ENCODE assay signal across 8 cellular contexts in genomic region chr19:19342086-19343015, GRCh38. TPM values are rescaled to one million over a fixed set of nuclear protein-coding genes. Genes with fewer than 3 reads are reported as not detected.
A peak's percentile ranks its signal among the peaks of the same experiment; 100 is the strongest.
DNase-seq lines count a peak whose midpoint lies in the region; ATAC-seq and TF ChIP-seq lines count a peak whose summit lies in the region.

No MANE protein-coding gene starts in this region.

- H3K4me1 ChIP-seq in left ventricle myocardium inferior, result peaks cover 7% of the 10 kb centered on the region
- no peaks in the 10 kb centered on the region for H3K4me1 ChIP-seq in smooth muscle cell (ENCODE audit: low read depth)

- H4K20me1 ChIP-seq in smooth muscle cell (ENCODE audit: low read depth), result no peaks in the 10 kb centered on the region

- H3K4me3 ChIP-seq in WI38 (ENCODE audit: low read depth, low read length) (no peak overlapping the region), left ventricle myocardium inferior (no peak overlapping the region), smooth muscle cell (no peak overlapping the region)

- no peaks in the 10 kb centered on the region for H3F3A ChIP-seq in smooth muscle cell (ENCODE audit: low read depth)

- peak; percentile 16 to 20 for DNase-seq in activated CD4-positive, alpha-beta T cell treated with anti-CD3 and anti-CD28 coated beads, Interleukin-2, amount 50 U/mL, for 48 hours
- no peak for DNase-seq in activated CD4-positive, alpha-beta T cell treated with anti-CD3 and anti-CD28 coated beads, Interleukin-2, amount 50 U/mL, for 4 hours
- DNase-seq in NCI-H2107 (lab: John Stamatoyannopoulos, UW) (peak; percentile 12), left ventricle myocardium inferior (peak; percentile 64), smooth muscle cell (lab: John Stamatoyannopoulos, UW; ENCODE audit: unreplicated experiment) (peak; percentile 8)

- no peak overlapping the region for H3K9ac ChIP-seq in smooth muscle cell (ENCODE audit: low read depth)

- no peaks in the 10 kb centered on the region for H3K9me3 ChIP-seq in left ventricle myocardium inferior (replicated peaks)
- H3K9me3 ChIP-seq in smooth muscle cell (replicated peaks; ENCODE audit: low read depth), result no peaks in the 10 kb centered on the region

- TF ChIP-seq CTCF in WI38 (IDR thresholded peaks at IDR 0.05; ENCODE audit: low read depth, low read length), result peak; percentile 93
- peak; percentile 83 for TF ChIP-seq CTCF in left ventricle myocardium inferior (IDR thresholded peaks at IDR 0.05; ENCODE audit: borderline replicate concordance)
- peak; percentile 86 for TF ChIP-seq CTCF in smooth muscle cell (IDR thresholded peaks at IDR 0.05; ENCODE audit: borderline replicate concordance, insufficient read depth, poor library complexity, severe bottlenecking)

- intact Hi-C loops in left ventricle myocardium inferior (cut with micrococcal nuclease), result no loop called here

- no peaks in the 10 kb centered on the region for H3K27me3 ChIP-seq in left ventricle myocardium inferior (ENCODE audit: low read depth)
- no peaks in the 10 kb centered on the region for H3K27me3 ChIP-seq in smooth muscle cell (ENCODE audit: low read depth)

- no peak overlapping the region for H3K4me2 ChIP-seq in smooth muscle cell

- no peak for ATAC-seq in GM21529 (IDR thresholded peaks at IDR 0.05; ENCODE audit: unreplicated experiment)
- ATAC-seq in HG02610 (IDR thresholded peaks at IDR 0.05; ENCODE audit: unreplicated experiment), result no peak

- H3K79me2 ChIP-seq in smooth muscle cell (ENCODE audit: low read depth), result no peaks in the 10 kb centered on the region

- H3K27ac ChIP-seq in left ventricle myocardium inferior (replicated peaks) (peak overlapping the region; percentile 31), smooth muscle cell (ENCODE audit: low read depth) (no peak overlapping the region)

- no peak overlapping the region for H2AFZ ChIP-seq in smooth muscle cell (ENCODE audit: low read depth)

- 66% methylated on average over 27 of the region's 28 CpGs for WGBS in smooth muscle cell (ENCODE audit: low lambda C conversion rate)

- H3K36me3 ChIP-seq in left ventricle myocardium inferior (peaks cover 99% of the 10 kb centered on the region), smooth muscle cell (ENCODE audit: low read depth) (no peaks in the 10 kb centered on the region)

RNA-seq across cellular contexts. Expression of gene MAU2, which starts 21.7 kb away (rescaled TPM):
- 33.0 TPM for total RNA-seq in left ventricle myocardium inferior
- total RNA-seq in smooth muscle cell, result 25.4 and 28.0 TPM in 2 replicates
- 19.9 and 27.6 TPM in 2 replicates for polyA plus RNA-seq in smooth muscle cell

RNA-seq across cellular contexts. Expression of gene SUGP1, which starts 22.0 kb away (rescaled TPM):
- total RNA-seq in left ventricle myocardium inferior (44.7 TPM), smooth muscle cell (19.9 and 28.9 TPM in 2 replicates)
- 47.4 and 54.1 TPM in 2 replicates for polyA plus RNA-seq in smooth muscle cell

Comparison
In these comparisons a context has a peak if more than half of its experiments do, and no peak if none do; other contexts are left out.
1. DNase-seq: peak in activated CD4-positive, alpha-beta T cell treated with anti-CD3 and anti-CD28 coated beads, Interleukin-2, amount 50 U/mL, for 48 hours (2 of 2), NCI-H2107 (single experiment), left ventricle myocardium inferior (single experiment) and smooth muscle cell (single experiment); none in activated CD4-positive, alpha-beta T cell treated with anti-CD3 and anti-CD28 coated beads, Interleukin-2, amount 50 U/mL, for 4 hours (0 of 2).
2. Peak in every context shown above with its lines, with median percentiles within 50 percentile points of each other: CTCF ChIP-seq.